ENCODE assay signal across 21 cellular contexts in genomic region chr11:36280531-36280930, GRCh38. TPM values are rescaled to one million over a fixed set of nuclear protein-coding genes. Genes with fewer than 3 reads are reported as not detected.
DNase-seq lines count a peak whose midpoint lies in the region; ATAC-seq and TF ChIP-seq lines count a peak whose summit lies in the region.
"Had no signal": no experiment of that assay in that cellular context is flagged by ENCODE, and none has a peak within 500 bp of the region (broad histone marks: within the 10 kb centered on the region; RNA-seq: fewer than 3 reads in every experiment).

No MANE protein-coding gene starts in this region.

- H3K4me1 Mint-ChIP-seq in activated CD8-positive, alpha-beta memory T cell treated with anti-CD3 and anti-CD28 coated beads, Interleukin-2, amount 10 ng/mL, durations not matched to agents 7 days and 5 days: peaks cover 4% of the 10 kb centered on the region

- POLR2A ChIA-PET in RWPE1 (lab: Yijun Ruan, JAX; ENCODE audit: low non-redundant PET): interaction anchor here (0.6 kb wide), 1 partner anchor 84 kb away, joined by 4 read pairs; no protein-coding TSS in a partner anchor

- no peak overlapping the region for H3K23ac ChIP-seq in mesenchymal stem cell (ENCODE audit: low read length in 2 of 2)

- no peak overlapping the region for H2BK120ac ChIP-seq in mesenchymal stem cell (ENCODE audit: low read depth, low read length)

- H4K8ac ChIP-seq in mesenchymal stem cell (ENCODE audit: low read length): no peak overlapping the region

- no peak overlapping the region for H3K14ac ChIP-seq in mesenchymal stem cell (ENCODE audit: low read length in 2 of 2)

- peaks cover 24% of the 10 kb centered on the region for H3K79me1 ChIP-seq in mesenchymal stem cell (replicated peaks; ENCODE audit: low read length, poor library complexity, severe bottlenecking)

- H3K18ac ChIP-seq in mesenchymal stem cell (ENCODE audit: low read depth in 1 of 2, low read length in 2 of 2): no peak overlapping the region

- no peak overlapping the region for H2BK5ac ChIP-seq in mesenchymal stem cell (ENCODE audit: low read depth, low read length, poor library complexity, severe bottlenecking)

- no peaks in the 10 kb centered on the region for H3K9me3 Mint-ChIP-seq in activated CD8-positive, alpha-beta memory T cell treated with anti-CD3 and anti-CD28 coated beads, Interleukin-2, amount 10 ng/mL, durations not matched to agents 7 days and 5 days (ENCODE audit: low read depth)

- H3K27ac ChIP-seq in RWPE1 (no peak overlapping the region), mesenchymal stem cell (ENCODE audit: low read length, poor library complexity, severe bottlenecking) (no peak overlapping the region)
- H3K27ac ChIP-seq: Peyer's patch, SK-N-MC had no signal

- H3K9ac ChIP-seq in mesenchymal stem cell (ENCODE audit: low read length): peak overlapping the region; percentile 6

- H3K4me2 ChIP-seq in mesenchymal stem cell (ENCODE audit: low read length, poor library complexity, severe bottlenecking): no peak overlapping the region

- DNase-seq in AG10803 (ENCODE audit: low read depth): peak; percentile 37
- peak; percentile 28 for DNase-seq in RWPE1 (ENCODE audit: low spot score)
- peak; percentile 48 for DNase-seq in epithelial cell of esophagus (ENCODE audit: low read depth)
- DNase-seq in mesenchymal stem cell: no peak
- no peak for DNase-seq in SW 1271 (lab: John Stamatoyannopoulos, UW)
- no peak for DNase-seq in activated CD8-positive, alpha-beta memory T cell treated with anti-CD3 and anti-CD28 coated beads, Interleukin-2, amount 10 ng/mL, durations not matched to agents 7 days and 5 days
- DNase-seq: NCI-H1105, NCI-H2029 treated with DMSO at 0.1 percent for 48 hours, NCI-H2171 treated with DMSO at 0.1 percent for 48 hours, NCI-H446, NCI-H526, Peyer's patch, SHP77 had no signal

- H3K4me3 ChIP-seq in AG10803 (ENCODE audit: low read length) (no peak overlapping the region), epithelial cell of esophagus (ENCODE audit: low read length) (no peak overlapping the region), mesenchymal stem cell (ENCODE audit: insufficient read depth in 1 of 2, low read depth in 1 of 2, low read length in 2 of 2) (no peak overlapping the region)
- H3K4me3 ChIP-seq: K562, Peyer's patch, SK-N-MC had no signal

- no peaks in the 10 kb centered on the region for H3K27me3 ChIP-seq in mesenchymal stem cell (ENCODE audit: control insufficient read depth in 1 of 2, insufficient read depth in 1 of 2, low read length in 2 of 2)
- H3K27me3 ChIP-seq: Peyer's patch had no signal

- TF ChIP-seq CTCF in AG10803 (conservative IDR thresholded peaks at IDR 0.05; ENCODE audit: low read length): no peak
- TF ChIP-seq CTCF in RWPE1 (conservative IDR thresholded peaks at IDR 0.05; ENCODE audit: low read depth): no peak
- no peak for TF ChIP-seq CTCF in epithelial cell of esophagus (IDR thresholded peaks at IDR 0.05; ENCODE audit: insufficient read depth, low read depth, low read length, missing control alignments)

- H3K4ac ChIP-seq in mesenchymal stem cell (ENCODE audit: low read depth in 1 of 2, low read length in 2 of 2): no peak overlapping the region

- H2BK15ac ChIP-seq in mesenchymal stem cell (ENCODE audit: low read depth, poor library complexity, severe bottlenecking): no peak overlapping the region

- peaks cover 7% of the 10 kb centered on the region for H3K4me1 ChIP-seq in mesenchymal stem cell (ENCODE audit: control insufficient read depth, insufficient read depth, low read depth, low read length)
- H3K4me1 ChIP-seq: Peyer's patch had no signal

- no peak overlapping the region for H2AK5ac ChIP-seq in mesenchymal stem cell (ENCODE audit: low read length, severe bottlenecking)

- no peak overlapping the region for H2AFZ ChIP-seq in mesenchymal stem cell (ENCODE audit: low read depth, low read length)

- CTCF ChIA-PET in RWPE1 (lab: Yijun Ruan, JAX): interaction anchor here (0.6 kb wide), 1 partner anchor 9 kb away, joined by 3 read pairs; no protein-coding TSS in a partner anchor
- CTCF ChIA-PET in activated CD8-positive, alpha-beta memory T cell treated with anti-CD3 and anti-CD28 coated beads, Interleukin-2, amount 10 ng/mL, durations not matched to agents 7 days and 5 days (lab: Charles Lee): interaction anchor here (1.5 to 3.3 kb wide), 3 partner anchors 11 to 199 kb away, joined by 4 to 12 read pairs (median 6); no protein-coding TSS in a partner anchor

- H2BK12ac ChIP-seq in mesenchymal stem cell (ENCODE audit: low read length in 2 of 2): no peak overlapping the region

- ATAC-seq in HG03432 (IDR thresholded peaks at IDR 0.05; ENCODE audit: unreplicated experiment) (no peak), HG03571 (IDR thresholded peaks at IDR 0.05; ENCODE audit: unreplicated experiment) (no peak)
- ATAC-seq in activated CD8-positive, alpha-beta memory T cell treated with anti-CD3 and anti-CD28 coated beads, Interleukin-2, amount 10 ng/mL, durations not matched to agents 7 days and 5 days: no peak
- ATAC-seq: HCT116, K562 had no signal

- no peaks in the 10 kb centered on the region for H3K36me3 Mint-ChIP-seq in activated CD8-positive, alpha-beta memory T cell treated with anti-CD3 and anti-CD28 coated beads, Interleukin-2, amount 10 ng/mL, durations not matched to agents 7 days and 5 days

- no peaks in the 10 kb centered on the region for H3K9me3 ChIP-seq in mesenchymal stem cell (ENCODE audit: control insufficient read depth, low read length)
- H3K9me3 ChIP-seq: Peyer's patch had no signal

- no peak overlapping the region for H3K27ac Mint-ChIP-seq in activated CD8-positive, alpha-beta memory T cell treated with anti-CD3 and anti-CD28 coated beads, Interleukin-2, amount 10 ng/mL, durations not matched to agents 7 days and 5 days
- H3K27ac Mint-ChIP-seq: B cell had no signal

- H3K4me3 Mint-ChIP-seq in activated CD8-positive, alpha-beta memory T cell treated with anti-CD3 and anti-CD28 coated beads, Interleukin-2, amount 10 ng/mL, durations not matched to agents 7 days and 5 days: no peak overlapping the region
- H3K4me3 Mint-ChIP-seq: B cell, CD14-positive monocyte had no signal

- WGBS in mesenchymal stem cell: no CpG with 5 or more reads among the region's 1 CpG

- H3K27me3 Mint-ChIP-seq in activated CD8-positive, alpha-beta memory T cell treated with anti-CD3 and anti-CD28 coated beads, Interleukin-2, amount 10 ng/mL, durations not matched to agents 7 days and 5 days: no peaks in the 10 kb centered on the region
- H3K27me3 Mint-ChIP-seq: B cell had no signal

- H4K91ac ChIP-seq in mesenchymal stem cell (ENCODE audit: low read length): no peak overlapping the region

- H3K36me3 ChIP-seq in mesenchymal stem cell (ENCODE audit: control insufficient read depth in 1 of 2, insufficient read depth in 2 of 2, low read depth in 1 of 2, low read length in 2 of 2): peaks cover 18 to 45% of the 10 kb centered on the region in 2 experiments

RNA-seq across cellular contexts. Expression of gene COMMD9, which starts 8.7 kb away (rescaled TPM):
- polyA plus RNA-seq in mesenchymal stem cell (2013, experiment 1 of 2): 63.0 TPM
- 75.3 TPM for polyA plus RNA-seq in mesenchymal stem cell (2013, experiment 2 of 2)
- 10 to 100 TPM; 33.2 to 40.0 TPM for total RNA-seq in activated CD8-positive, alpha-beta memory T cell treated with anti-CD3 and anti-CD28 coated beads, Interleukin-2, amount 10 ng/mL, durations not matched to agents 7 days and 5 days

RNA-seq across cellular contexts. Expression of gene PRR5L, which starts 15.6 kb away (rescaled TPM):
- 4.9 TPM for polyA plus RNA-seq in mesenchymal stem cell (2013, experiment 1 of 2)
- 5.7 TPM for polyA plus RNA-seq in mesenchymal stem cell (2013, experiment 2 of 2)
- 10 to 100 TPM in 1 of 2 experiments, 1 to 10 TPM in 1; 6.6 to 11.1 TPM for total RNA-seq in activated CD8-positive, alpha-beta memory T cell treated with anti-CD3 and anti-CD28 coated beads, Interleukin-2, amount 10 ng/mL, durations not matched to agents 7 days and 5 days
- total RNA-seq: OCI-LY7 had no signal

Comparison
In these comparisons a context has a peak if more than half of its experiments do, and no peak if none do; other contexts are left out.
1. DNase-seq: peak in AG10803 (single experiment), RWPE1 (single experiment) and epithelial cell of esophagus (single experiment); none in mesenchymal stem cell (single experiment), SW 1271 (0 of 2) and activated CD8-positive, alpha-beta memory T cell treated with anti-CD3 and anti-CD28 coated beads, Interleukin-2, amount 10 ng/mL, durations not matched to agents 7 days and 5 days (single experiment).